In genomic region chr3:42886294-42886822, GRCh38 we compare ENCODE assay signal across 2 cellular contexts.
TF ChIP-seq lines count a peak whose summit lies in the region.

No MANE protein-coding gene starts in this region.

TF ChIP-seq in K562, 482 proteins besides CTCF, POLR2A, EP300 and RAD21:
- no peak for TF ChIP-seq ZNF584 (CRISPR knock-in tag; IDR thresholded peaks at IDR 0.05; ENCODE audit: low read depth)
- TF ChIP-seq KAT8 (IDR thresholded peaks at IDR 0.05; ENCODE audit: low read depth) = no peak
- no peak for TF ChIP-seq ARID3B (CRISPR knock-in tag; IDR thresholded peaks at IDR 0.05; ENCODE audit: borderline replicate concordance)
- no peak for TF ChIP-seq RBM39 (optimal IDR thresholded peaks at IDR 0.05; ENCODE audit: low read depth, low read length)
- peak; percentile 53; the same call in 1 of the 2 replicates for TF ChIP-seq NFE2L1 (tag; IDR thresholded peaks at IDR 0.05; ENCODE audit: borderline replicate concordance, low read depth)
- no peak for TF ChIP-seq FOXP1 (CRISPR knock-in tag; IDR thresholded peaks at IDR 0.05)
- TF ChIP-seq C11orf30 (IDR thresholded peaks at IDR 0.05; ENCODE audit: low read depth) = peak; percentile 42
- peak; percentile 65; the same call in 1 of the 2 replicates for TF ChIP-seq PKNOX1 (IDR thresholded peaks at IDR 0.05)
- TF ChIP-seq MAFG (tag; conservative IDR thresholded peaks at IDR 0.05) = peak; percentile 77
- 0 out of 2 replicates have a peak, but pooled peaks have one; percentile 26 for TF ChIP-seq ZNF316 (IDR thresholded peaks at IDR 0.05)
- TF ChIP-seq GTF3C2 (IDR thresholded peaks at IDR 0.05; ENCODE audit: borderline replicate concordance, extremely low read depth, insufficient read length) = no peak
- peak; percentile 35; the same call in 1 of the 2 replicates for TF ChIP-seq MAFF (IDR thresholded peaks at IDR 0.05; ENCODE audit: low read length)
- no peak for TF ChIP-seq CHD2 (IDR thresholded peaks at IDR 0.05; ENCODE audit: low read depth, low read length)
- peak; percentile 62 for TF ChIP-seq RFX1 (IDR thresholded peaks at IDR 0.05)
- peak; percentile 52; the same call in 1 of the 2 replicates for TF ChIP-seq NFE2 (IDR thresholded peaks at IDR 0.05; ENCODE audit: low read depth)
TF ChIP-seq in K562: peak in this region for 8.

TF ChIP-seq in HEK293T, 16 proteins besides CTCF, POLR2A, EP300 and RAD21:
- TF ChIP-seq ZNF384 (IDR thresholded peaks at IDR 0.05) = no peak
- TF ChIP-seq FOXK2 (IDR thresholded peaks at IDR 0.05) = no peak
- TF ChIP-seq CTBP1 (IDR thresholded peaks at IDR 0.05; ENCODE audit: borderline replicate concordance) = no peak
